8 cellular contexts compared by ENCODE assay signal in genomic region chr3:115913069-115913686, GRCh38.
A peak's percentile ranks its signal among the peaks of the same experiment; 100 is the strongest.
DNase-seq lines count a peak whose midpoint lies in the region; ATAC-seq and TF ChIP-seq lines count a peak whose summit lies in the region.
"Had no signal": no experiment of that assay in that cellular context is flagged by ENCODE, and none has a peak within 500 bp of the region (broad histone marks: within the 10 kb centered on the region; RNA-seq: fewer than 3 reads in every experiment).

No MANE protein-coding gene starts in this region.

- H3K4me2 ChIP-seq in mesenchymal stem cell (ENCODE audit: low read length, poor library complexity, severe bottlenecking), result no peak overlapping the region

- no peak overlapping the region for H2BK5ac ChIP-seq in mesenchymal stem cell (ENCODE audit: low read depth, low read length, poor library complexity, severe bottlenecking)

- H3K14ac ChIP-seq in mesenchymal stem cell (ENCODE audit: low read length in 2 of 2), result no peak overlapping the region

- H3K27ac ChIP-seq in mesenchymal stem cell (ENCODE audit: low read length, poor library complexity, severe bottlenecking), result no peak overlapping the region

- H3K9ac ChIP-seq in adipocyte (ENCODE audit: low read length) (no peak overlapping the region), mesenchymal stem cell (ENCODE audit: low read length) (no peak overlapping the region)

- no peak overlapping the region for H4K91ac ChIP-seq in mesenchymal stem cell (ENCODE audit: low read length)

- H3K27me3 ChIP-seq in adipocyte (replicated peaks; ENCODE audit: control insufficient read depth, insufficient read depth, low read length) (peaks cover 4% of the 10 kb centered on the region), mesenchymal stem cell (ENCODE audit: control insufficient read depth in 1 of 2, insufficient read depth in 1 of 2, low read length in 2 of 2) (peaks cover 0 to 7% of the 10 kb centered on the region in 2 experiments)

- DNase-seq in EH (ENCODE audit: low read depth) (peak; percentile 15), adipocyte (ENCODE audit: low read depth) (peak; percentile 14), mesenchymal stem cell (peak; percentile 25), lower leg skin (ENCODE audit: low spot score in 2 of 2) (no peak)
- DNase-seq in stimulated activated CD4-positive, alpha-beta T cell treated with anti-CD3 and anti-CD28 coated beads, Interleukin-4, amount 100 ng/mL, for 4 hours, result no peak
- DNase-seq: NCI-H345 had no signal

- peaks cover 4% of the 10 kb centered on the region for H3K79me1 ChIP-seq in mesenchymal stem cell (replicated peaks; ENCODE audit: low read length, poor library complexity, severe bottlenecking)

- no peak overlapping the region for H2BK120ac ChIP-seq in mesenchymal stem cell (ENCODE audit: low read depth, low read length)

- no peak overlapping the region for H2AK5ac ChIP-seq in mesenchymal stem cell (ENCODE audit: low read length, severe bottlenecking)

- H2BK15ac ChIP-seq in mesenchymal stem cell (ENCODE audit: low read depth, poor library complexity, severe bottlenecking), result no peak overlapping the region

- H3K36me3 ChIP-seq in adipocyte (ENCODE audit: control insufficient read depth, insufficient read depth, low read length, severe bottlenecking), result no peaks in the 10 kb centered on the region
- no peaks in the 10 kb centered on the region for H3K36me3 ChIP-seq in mesenchymal stem cell (ENCODE audit: control insufficient read depth in 1 of 2, insufficient read depth in 2 of 2, low read depth in 1 of 2, low read length in 2 of 2)

- intact Hi-C loops in lower leg skin (cut with DNase I; ENCODE audit: low total_unique reads), result no loop called here

- no peak overlapping the region for H2AFZ ChIP-seq in mesenchymal stem cell (ENCODE audit: low read depth, low read length)

- no peak overlapping the region for H3K23ac ChIP-seq in mesenchymal stem cell (ENCODE audit: low read length in 2 of 2)

- H3K4me1 ChIP-seq in adipocyte (ENCODE audit: control insufficient read depth, insufficient read depth, low read length), result peaks cover 4% of the 10 kb centered on the region
- peaks cover 3% of the 10 kb centered on the region for H3K4me1 ChIP-seq in mesenchymal stem cell (ENCODE audit: control insufficient read depth, insufficient read depth, low read depth, low read length)

- no peaks in the 10 kb centered on the region for H3K9me3 ChIP-seq in adipocyte (ENCODE audit: control insufficient read depth, low read length)
- H3K9me3 ChIP-seq in mesenchymal stem cell (ENCODE audit: control insufficient read depth, low read length), result no peaks in the 10 kb centered on the region

- H4K8ac ChIP-seq in mesenchymal stem cell (ENCODE audit: low read length), result no peak overlapping the region

- no peak overlapping the region for H3K4ac ChIP-seq in mesenchymal stem cell (ENCODE audit: low read depth in 1 of 2, low read length in 2 of 2)

- no peak for TF ChIP-seq CTCF in lower leg skin (IDR thresholded peaks at IDR 0.05)

- TF ChIP-seq POLR2A in lower leg skin (IDR thresholded peaks at IDR 0.05), result no peak

- no peak overlapping the region for H2BK12ac ChIP-seq in mesenchymal stem cell (ENCODE audit: low read length in 2 of 2)

- no peak overlapping the region for H3K18ac ChIP-seq in mesenchymal stem cell (ENCODE audit: low read depth in 1 of 2, low read length in 2 of 2)

- WGBS in mesenchymal stem cell, result 81% methylated on average over 1 of the region's 4 CpGs
- 56 to 64% methylated on average over 4 of the region's 4 CpGs for WGBS in lower leg skin, 2 donors

- H3K4me3 ChIP-seq in adipocyte (ENCODE audit: low read length) (no peak overlapping the region), mesenchymal stem cell (ENCODE audit: insufficient read depth in 1 of 2, low read depth in 1 of 2, low read length in 2 of 2) (no peak overlapping the region), lower leg skin (ENCODE audit: low read depth, poor library complexity, severe bottlenecking) (no peak overlapping the region)

- peak; percentile 50 for ATAC-seq in HG03469 (IDR thresholded peaks at IDR 0.05; ENCODE audit: unreplicated experiment)
- ATAC-seq in GM18498 (IDR thresholded peaks at IDR 0.05; ENCODE audit: unreplicated experiment), result no peak

Comparison
In these comparisons a context has a peak if more than half of its experiments do, and no peak if none do; other contexts are left out.
1. DNase-seq: peak in EH (single experiment), adipocyte (single experiment) and mesenchymal stem cell (single experiment); none in lower leg skin (0 of 2) and stimulated activated CD4-positive, alpha-beta T cell treated with anti-CD3 and anti-CD28 coated beads, Interleukin-4, amount 100 ng/mL, for 4 hours (0 of 2).